11 cellular contexts compared by ENCODE assay signal in the genomic region with DNA sequence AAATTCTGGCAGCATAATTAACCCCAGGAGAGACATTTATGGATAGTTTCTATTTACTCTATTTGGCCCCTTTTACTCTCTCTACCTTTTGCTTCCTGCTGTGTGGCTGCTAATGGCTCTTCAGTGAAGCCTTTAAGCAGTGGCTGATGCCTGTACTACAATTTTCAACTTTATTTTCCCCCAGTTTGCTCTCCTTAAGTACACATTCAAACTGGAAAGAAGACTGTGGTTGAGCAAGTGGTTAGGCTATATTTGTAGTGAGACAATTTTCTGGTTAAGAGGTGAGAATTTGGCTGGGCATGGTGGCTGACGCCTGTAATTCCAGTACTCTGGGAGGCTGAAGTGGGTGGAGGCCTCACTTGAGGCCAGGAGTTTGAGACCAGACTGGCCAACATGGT. TPM values are rescaled to one million over a fixed set of nuclear protein-coding genes. Genes with fewer than 3 reads are reported as not detected.
DNase-seq lines count a peak whose midpoint lies in the region; ATAC-seq and TF ChIP-seq lines count a peak whose summit lies in the region.
"Had no signal": no experiment of that assay in that cellular context is flagged by ENCODE, and none has a peak within 500 bp of the region (broad histone marks: within the 10 kb centered on the region; RNA-seq: fewer than 3 reads in every experiment).

No MANE protein-coding gene starts in this region.

- no peaks in the 10 kb centered on the region for H3K9me3 ChIP-seq in testis

- no peak overlapping the region for H3K27ac ChIP-seq in testis

- no peak overlapping the region for H3K4me3 ChIP-seq in Jurkat, Clone E6-1 (ENCODE audit: low read length)
- H3K4me3 ChIP-seq in testis, result no peak overlapping the region
- H3K4me3 ChIP-seq: K562 had no signal

- no peaks in the 10 kb centered on the region for H3K27me3 Mint-ChIP-seq in activated naive CD4-positive, alpha-beta T cell treated with anti-CD3 and anti-CD28 coated beads for 36 hours (ENCODE audit: low read depth)
- H3K27me3 Mint-ChIP-seq in central memory CD8-positive, alpha-beta T cell, result no peaks in the 10 kb centered on the region
- H3K27me3 Mint-ChIP-seq in stimulated activated naive CD8-positive, alpha-beta T cell treated with anti-CD3 and anti-CD28 coated beads, Interleukin-15, amount 100 ng/mL, for 72 hours, result no peaks in the 10 kb centered on the region

- peaks cover 15% of the 10 kb centered on the region for H3K36me3 Mint-ChIP-seq in activated naive CD4-positive, alpha-beta T cell treated with anti-CD3 and anti-CD28 coated beads for 36 hours (ENCODE audit: low read depth)
- H3K36me3 Mint-ChIP-seq in central memory CD8-positive, alpha-beta T cell (ENCODE audit: insufficient read depth), result no peaks in the 10 kb centered on the region

- peaks cover 11% of the 10 kb centered on the region for H3K4me1 ChIP-seq in testis

- CTCF ChIA-PET in activated naive CD4-positive, alpha-beta T cell treated with anti-CD3 and anti-CD28 coated beads for 36 hours (lab: Charles Lee), result interaction anchor here (0.6 to 1.6 kb wide), 3 partner anchors 30 to 85 kb away, joined by 3 to 4 read pairs (median 4); no protein-coding TSS in a partner anchor

- WGBS in testis, 2 donors, result 94 to 95% methylated on average over 1 of the region's 1 CpG

- H3K27me3 ChIP-seq in testis, result no peaks in the 10 kb centered on the region

- H3K27ac Mint-ChIP-seq in activated naive CD4-positive, alpha-beta T cell treated with anti-CD3 and anti-CD28 coated beads for 36 hours, result no peak overlapping the region
- peak overlapping the region; percentile 63 for H3K27ac Mint-ChIP-seq in central memory CD8-positive, alpha-beta T cell (ENCODE audit: low read depth)
- no peak overlapping the region for H3K27ac Mint-ChIP-seq in stimulated activated naive CD8-positive, alpha-beta T cell treated with anti-CD3 and anti-CD28 coated beads, Interleukin-15, amount 100 ng/mL, for 72 hours

- TF ChIP-seq POLR2A in testis (IDR thresholded peaks at IDR 0.05), result no peak

- H3K4me3 Mint-ChIP-seq in activated naive CD4-positive, alpha-beta T cell treated with anti-CD3 and anti-CD28 coated beads for 36 hours, result no peak overlapping the region
- H3K4me3 Mint-ChIP-seq in central memory CD8-positive, alpha-beta T cell, result no peak overlapping the region
- peak overlapping the region in 1 of 2 donors; percentile 57 for H3K4me3 Mint-ChIP-seq in stimulated activated naive CD8-positive, alpha-beta T cell treated with anti-CD3 and anti-CD28 coated beads, Interleukin-15, amount 100 ng/mL, for 72 hours

- peak; percentile 11 for DNase-seq in activated naive CD4-positive, alpha-beta T cell treated with anti-CD3 and anti-CD28 coated beads for 36 hours
- no peak for DNase-seq in activated naive CD4-positive, alpha-beta T cell treated with Interleukin-2 at 50 U/mL for 16 hours
- DNase-seq in Jurkat, Clone E6-1 (ENCODE audit: low read depth, low spot score), result peak; percentile 15
- no peak for DNase-seq in central memory CD8-positive, alpha-beta T cell (ENCODE audit: low spot score in 2 of 2)
- peak; percentile 9 to 64 for DNase-seq in stimulated activated naive CD8-positive, alpha-beta T cell treated with anti-CD3 and anti-CD28 coated beads, Interleukin-15, amount 100 ng/mL, for 72 hours
- DNase-seq in testis (no peak), AML-193 (lab: John Stamatoyannopoulos, UW) (no peak)
- DNase-seq: NCI-H774 had no signal

- intact Hi-C loops in activated naive CD4-positive, alpha-beta T cell treated with anti-CD3 and anti-CD28 coated beads for 36 hours (cut with micrococcal nuclease), result no loop called here
- intact Hi-C loops in testis (cut with DNase I; ENCODE audit: low total_unique reads), result no loop called here

- peak; percentile 28 for ATAC-seq in central memory CD8-positive, alpha-beta T cell (replicated peaks; ENCODE audit: extremely low read depth, poor library complexity, severe bottlenecking)
- peak; percentile 89 for ATAC-seq in stimulated activated naive CD8-positive, alpha-beta T cell treated with anti-CD3 and anti-CD28 coated beads, Interleukin-15, amount 100 ng/mL, for 72 hours
- no peak for ATAC-seq in HG03097 (IDR thresholded peaks at IDR 0.05; ENCODE audit: low FRiP score, unreplicated experiment)
- ATAC-seq: K562, sciatic nerve had no signal

- TF ChIP-seq CTCF in testis (IDR thresholded peaks at IDR 0.05), result no peak

- H3K36me3 ChIP-seq in testis (ENCODE audit: low read depth, missing control alignments), result no peaks in the 10 kb centered on the region

- H3K4me1 Mint-ChIP-seq in activated naive CD4-positive, alpha-beta T cell treated with anti-CD3 and anti-CD28 coated beads for 36 hours (ENCODE audit: low read depth), result peaks cover 27% of the 10 kb centered on the region
- H3K4me1 Mint-ChIP-seq in central memory CD8-positive, alpha-beta T cell, result peaks cover 22% of the 10 kb centered on the region
- H3K4me1 Mint-ChIP-seq in stimulated activated naive CD8-positive, alpha-beta T cell treated with anti-CD3 and anti-CD28 coated beads, Interleukin-15, amount 100 ng/mL, for 72 hours, result peaks cover 18% of the 10 kb centered on the region

- H3K9me3 Mint-ChIP-seq in activated naive CD4-positive, alpha-beta T cell treated with anti-CD3 and anti-CD28 coated beads for 36 hours, result no peaks in the 10 kb centered on the region
- H3K9me3 Mint-ChIP-seq in central memory CD8-positive, alpha-beta T cell, result no peaks in the 10 kb centered on the region
- peaks cover 0 to 3% of the 10 kb centered on the region in 2 donors for H3K9me3 Mint-ChIP-seq in stimulated activated naive CD8-positive, alpha-beta T cell treated with anti-CD3 and anti-CD28 coated beads, Interleukin-15, amount 100 ng/mL, for 72 hours

RNA-seq across cellular contexts. Expression of gene RSBN1L, which starts 8.5 kb away (rescaled TPM):
- total RNA-seq in activated naive CD4-positive, alpha-beta T cell treated with anti-CD3 and anti-CD28 coated beads for 36 hours, result 10 to 100 TPM; 15.7 to 16.9 TPM
- 20.7 TPM for polyA plus RNA-seq in Jurkat, Clone E6-1 (2012; ENCODE audit: insufficient read depth, insufficient read length)
- total RNA-seq in testis, result 10 to 100 TPM; 38.1 to 40.1 TPM
- polyA plus RNA-seq in testis (ENCODE audit: insufficient read depth, low read depth, low replicate concordance), result 33.0 TPM

Comparison
In these comparisons a context has a peak if more than half of its experiments do, and no peak if none do; other contexts are left out.
1. DNase-seq: peak in activated naive CD4-positive, alpha-beta T cell treated with anti-CD3 and anti-CD28 coated beads for 36 hours (single experiment), Jurkat, Clone E6-1 (single experiment) and stimulated activated naive CD8-positive, alpha-beta T cell treated with anti-CD3 and anti-CD28 coated beads, Interleukin-15, amount 100 ng/mL, for 72 hours (2 of 2); none in activated naive CD4-positive, alpha-beta T cell treated with Interleukin-2 at 50 U/mL for 16 hours (single experiment), central memory CD8-positive, alpha-beta T cell (0 of 2), testis (single experiment) and AML-193 (0 of 2).